In genomic region chr22:28500005-28500404, GRCh38 we compare ENCODE assay signal across 33 cellular contexts.
"Had no signal": no experiment of that assay in that cellular context is flagged by ENCODE, and none has a peak within 500 bp of the region (broad histone marks: within the 10 kb centered on the region; RNA-seq: fewer than 3 reads in every experiment).

No MANE protein-coding gene starts in this region.

- H3K36me3 ChIP-seq: adrenal gland, brain microvascular endothelial cell, breast epithelium had no signal

- H3K9me3 ChIP-seq: adrenal gland, body of pancreas, breast epithelium had no signal

- DNase-seq: activated B cell treated with CpG ODN at 0.5 μM for 24 hours; activated CD4-positive, alpha-beta memory T cell treated with anti-CD3 and anti-CD28 coated beads for 36 hours; activated CD4-positive, alpha-beta T cell treated with anti-CD3 and anti-CD28 coated beads for 4 hours; activated CD4-positive, alpha-beta T cell treated with anti-CD3 and anti-CD28 coated beads, Interleukin-2, amount 10 ng/mL, durations not matched to agents 24 days and 14 days; activated CD4-positive, alpha-beta T cell treated with anti-CD3 and anti-CD28 coated beads, Interleukin-2, amount 50 U/mL, for 1 hour; activated CD4-positive, alpha-beta T cell treated with anti-CD3 and anti-CD28 coated beads, Interleukin-2, amount 50 U/mL, for 4 hours; activated CD4-positive, CD25-positive, alpha-beta regulatory T cell treated with anti-CD3 and anti-CD28 coated beads, Interleukin-2, amount 50 U/mL, for 72 hours; activated CD8-positive, alpha-beta memory T cell treated with anti-CD3 and anti-CD28 coated beads, Interleukin-2, amount 50 U/mL, for 4 hours; activated CD8-positive, alpha-beta T cell treated with anti-CD3 and anti-CD28 coated beads for 36 hours; activated effector memory CD4-positive, alpha-beta T cell treated with anti-CD3 and anti-CD28 coated beads, Interleukin-2, amount 50 U/mL, for 16 hours; activated gamma-delta T cell treated with Interleukin-2 at 50 U/mL for 16 hours; activated naive CD4-positive, alpha-beta T cell; activated naive CD4-positive, alpha-beta T cell treated with anti-CD3 and anti-CD28 coated beads for 36 hours; activated naive CD4-positive, alpha-beta T cell treated with anti-CD3 and anti-CD28 coated beads, Interleukin-2, amount 50 U/mL, for 16 hours; activated naive CD8-positive, alpha-beta T cell treated with anti-CD3 and anti-CD28 coated beads for 36 hours; activated T-cell treated with anti-CD3 and anti-CD28 coated beads for 4 hours; activated T-cell treated with anti-CD3 and anti-CD28 coated beads, Interleukin-2, amount 50 U/mL, for 1 hour; activated T-cell treated with anti-CD3 and anti-CD28 coated beads, Interleukin-2, amount 50 U/mL, for 4 hours; activated T-cell treated with anti-CD3 and anti-CD28 coated beads, Interleukin-2, amount 50 U/mL, for 72 hours; adrenal gland; amniotic stem cell; aorta; body of pancreas; brain microvascular endothelial cell; central memory CD4-positive, alpha-beta T cell; T-helper 9 cell had no signal

- H3K4me1 ChIP-seq: adrenal gland, body of pancreas, breast epithelium had no signal

- ATAC-seq: activated CD8-positive, alpha-beta T cell treated with anti-CD3 and anti-CD28 coated beads for 36 hours; activated naive CD4-positive, alpha-beta T cell treated with anti-CD3 and anti-CD28 coated beads, Interleukin-2, amount 50 U/mL, for 72 hours; activated T-cell treated with anti-CD3 and anti-CD28 coated beads, Interleukin-2, amount 50 U/mL, for 4 hours; activated T-cell treated with anti-CD3 and anti-CD28 coated beads, Interleukin-2, amount 50 U/mL, for 72 hours; activated T-helper 17 cell treated with anti-CD3 and anti-CD28 coated beads, Interleukin-2, amount 50 U/mL, for 72 hours; body of pancreas had no signal

- H3K27me3 ChIP-seq: adrenal gland, body of pancreas, brain microvascular endothelial cell, breast epithelium had no signal

- FAIRE-seq: astrocyte, colon, TTC549 had no signal

- H3K4me3 ChIP-seq: adrenal gland, body of pancreas, breast epithelium had no signal

- H3K27ac ChIP-seq: adrenal gland, body of pancreas, brain microvascular endothelial cell, breast epithelium, VCaP had no signal
